In the genomic region with DNA sequence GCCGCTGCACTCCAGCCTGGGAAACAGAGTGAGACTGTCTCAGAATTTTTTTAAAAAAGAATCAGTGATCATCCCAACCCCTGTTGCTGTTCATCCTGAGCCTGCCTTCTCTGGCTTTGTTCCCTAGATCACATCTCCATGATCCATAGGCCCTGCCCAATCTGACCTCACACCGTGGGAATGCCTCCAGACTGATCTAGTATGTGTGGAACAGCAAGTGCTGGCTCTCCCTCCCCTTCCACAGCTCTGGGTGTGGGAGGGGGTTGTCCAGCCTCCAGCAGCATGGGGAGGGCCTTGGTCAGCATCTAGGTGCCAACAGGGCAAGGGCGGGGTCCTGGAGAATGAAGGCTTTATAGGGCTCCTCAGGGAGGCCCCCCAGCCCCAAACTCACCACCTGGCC, we compare ENCODE assay signal across 33 cellular contexts. TPM values are rescaled to one million over a fixed set of nuclear protein-coding genes. Genes with fewer than 3 reads are reported as not detected.
"Had no signal": no experiment of that assay in that cellular context is flagged by ENCODE, and none has a peak within 500 bp of the region (broad histone marks: within the 10 kb centered on the region; RNA-seq: fewer than 3 reads in every experiment).

TSS of gene KLK2 (plus strand) at position 384 of the 400 bp plus-strand sequence. CDS start 35 bp downstream, outside the sequence.

- H3K4me1 ChIP-seq: colonic mucosa, gastrocnemius medialis, parathyroid adenoma, right atrium auricular region, sigmoid colon, upper lobe of right lung, uterus had no signal

- H3K9ac ChIP-seq: parathyroid adenoma had no signal

- H3K4me3 Mint-ChIP-seq: dendritic cell treated with granulocyte-macrophage colony-stimulating factor and Interleukin-4, amounts not matched to agents 40 ng/mL and 50 ng/mL, for 4 days; endodermal cell; mesothelial cell of epicardium; naive B cell; natural killer cell treated with Interleukin-12 subunit alpha and Interleukin-12 subunit beta and Interleukin-15 and Interleukin-18, amount 100 ng/mL, for 72 hours; neural crest cell; stimulated activated effector memory CD8-positive, alpha-beta T cell treated with anti-CD3 and anti-CD28 coated beads, Interleukin-12 subunit alpha, Interleukin-12 subunit beta, amount 100 ng/mL, for 72 hours had no signal

- H3K4me3 ChIP-seq: colonic mucosa, gastrocnemius medialis, mucosa of descending colon, right atrium auricular region, sigmoid colon, thoracic aorta, transverse colon, upper lobe of right lung, uterus had no signal

- H3K4me1 Mint-ChIP-seq: endodermal cell; mesothelial cell of epicardium; neural crest cell; stimulated activated effector memory CD8-positive, alpha-beta T cell treated with anti-CD3 and anti-CD28 coated beads, Interleukin-12 subunit alpha, Interleukin-12 subunit beta, amount 100 ng/mL, for 72 hours had no signal

- H2AFZ ChIP-seq: parathyroid adenoma had no signal

- ATAC-seq: esophagus mucosa; gastrocnemius medialis; left lobe of liver; mucosa of descending colon; natural killer cell treated with Interleukin-12 subunit alpha and Interleukin-12 subunit beta and Interleukin-15 and Interleukin-18, amount 100 ng/mL, for 72 hours; stimulated activated effector memory CD8-positive, alpha-beta T cell treated with anti-CD3 and anti-CD28 coated beads, Interleukin-12 subunit alpha, Interleukin-12 subunit beta, amount 100 ng/mL, for 72 hours; stimulated activated naive CD8-positive, alpha-beta T cell treated with anti-CD3 and anti-CD28 coated beads, Interleukin-15, Interleukin-2, amounts not matched to agents 100 U/mL and 50 U/mL, for 24 hours; upper lobe of right lung had no signal

- H3K9me3 ChIP-seq: colonic mucosa, gastrocnemius medialis, mucosa of descending colon, right atrium auricular region, sigmoid colon, thoracic aorta, transverse colon, upper lobe of right lung, uterus had no signal

- H3K36me3 Mint-ChIP-seq: mesothelial cell of epicardium; naive B cell; natural killer cell treated with Interleukin-12 subunit alpha and Interleukin-12 subunit beta and Interleukin-15 and Interleukin-18, amount 100 ng/mL, for 72 hours; stimulated activated effector memory CD8-positive, alpha-beta T cell treated with anti-CD3 and anti-CD28 coated beads, Interleukin-12 subunit alpha, Interleukin-12 subunit beta, amount 100 ng/mL, for 72 hours had no signal

- H3K36me3 ChIP-seq: colonic mucosa, gastrocnemius medialis, right atrium auricular region, sigmoid colon, thoracic aorta, transverse colon, upper lobe of right lung, uterus had no signal

- H3K27ac Mint-ChIP-seq: dendritic cell treated with granulocyte-macrophage colony-stimulating factor and Interleukin-4, amounts not matched to agents 40 ng/mL and 50 ng/mL, for 4 days; endodermal cell; mesothelial cell of epicardium; naive B cell; natural killer cell treated with Interleukin-12 subunit alpha and Interleukin-12 subunit beta and Interleukin-15 and Interleukin-18, amount 100 ng/mL, for 72 hours; progenitor cell of endocrine pancreas; stimulated activated effector memory CD8-positive, alpha-beta T cell treated with anti-CD3 and anti-CD28 coated beads, Interleukin-12 subunit alpha, Interleukin-12 subunit beta, amount 100 ng/mL, for 72 hours had no signal

- DNase-seq: colonic mucosa; effector CD8-positive, alpha-beta T cell; endodermal cell; foreskin fibroblast; gastrocnemius medialis; head of caudate nucleus; mesenchymal stem cell; mucosa of descending colon; naive B cell; sigmoid colon; stimulated activated CD4-positive, alpha-beta T cell treated with anti-CD3 and anti-CD28 coated beads, Interleukin-2, amount 100 ng/mL, for 24 hours; stimulated activated CD4-positive, alpha-beta T cell treated with anti-CD3 and anti-CD28 coated beads, Interleukin-4, amount 100 ng/mL, for 24 hours; stimulated activated naive CD8-positive, alpha-beta T cell treated with anti-CD3 and anti-CD28 coated beads, Interleukin-15, Interleukin-2, amounts not matched to agents 100 U/mL and 50 U/mL, for 24 hours; substantia nigra; transverse colon; upper lobe of right lung; uterus had no signal

- H3K27ac ChIP-seq: colonic mucosa, epithelial cell of prostate, gastrocnemius medialis, parathyroid adenoma, right atrium auricular region, sigmoid colon, thoracic aorta, transverse colon, upper lobe of right lung, uterus had no signal

- H3K9me3 Mint-ChIP-seq: dendritic cell treated with granulocyte-macrophage colony-stimulating factor and Interleukin-4, amounts not matched to agents 40 ng/mL and 50 ng/mL, for 4 days; endodermal cell; mesothelial cell of epicardium; natural killer cell treated with Interleukin-12 subunit alpha and Interleukin-12 subunit beta and Interleukin-15 and Interleukin-18, amount 100 ng/mL, for 72 hours; neural crest cell; stimulated activated effector memory CD8-positive, alpha-beta T cell treated with anti-CD3 and anti-CD28 coated beads, Interleukin-12 subunit alpha, Interleukin-12 subunit beta, amount 100 ng/mL, for 72 hours had no signal

- H3K27me3 ChIP-seq: colonic mucosa, right atrium auricular region, uterus had no signal

RNA-seq across cellular contexts. Expression of gene KLK2, which starts in this region (rescaled TPM):
- total RNA-seq: colonic mucosa; esophagus mucosa; gastrocnemius medialis; glomerular endothelial cell; left lobe of liver; lung microvascular endothelial cell; mesothelial cell of epicardium; natural killer cell treated with Interleukin-12 subunit alpha and Interleukin-12 subunit beta and Interleukin-15 and Interleukin-18, amount 100 ng/mL, for 72 hours; neural crest cell; osteoblast; progenitor cell of endocrine pancreas; right atrium auricular region; sigmoid colon; skeletal muscle tissue; thoracic aorta; upper lobe of right lung had no signal
